ENCODE assay signal across 3 cellular contexts in genomic region chrX:156008379-156008778, GRCh38. TPM values are rescaled to one million over a fixed set of nuclear protein-coding genes. Genes with fewer than 3 reads are reported as not detected.
"Had no signal": no experiment of that assay in that cellular context is flagged by ENCODE, and none has a peak within 500 bp of the region (broad histone marks: within the 10 kb centered on the region; RNA-seq: fewer than 3 reads in every experiment).

No MANE protein-coding gene starts in this region.

RNA-seq across cellular contexts. Expression of gene IL9R, which starts 10.9 kb away (rescaled TPM):
- total RNA-seq: GM23248, H4, HepG2 had no signal
- polyA plus RNA-seq: GM23248, HepG2 had no signal
